Comparison of ENCODE assay signal across 28 cellular contexts in the genomic region with DNA sequence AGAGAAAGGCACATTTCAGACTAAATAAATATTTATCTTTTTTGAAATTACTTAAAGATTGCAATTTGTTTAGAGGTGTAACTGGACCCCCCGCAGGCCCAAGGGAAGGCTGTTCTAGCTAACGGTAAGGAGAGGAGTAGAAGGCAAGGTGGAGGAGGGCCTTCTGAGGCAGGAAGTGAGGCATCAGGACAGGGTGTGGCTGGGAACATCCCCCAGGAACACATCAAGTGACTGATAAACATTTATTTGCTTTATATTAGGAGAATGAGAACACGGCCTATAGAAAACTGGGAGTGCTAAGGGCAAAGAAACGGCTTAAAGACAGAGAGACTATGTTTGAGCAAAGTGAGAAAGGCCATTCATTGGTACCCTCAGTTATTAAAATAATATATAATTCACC. TPM values are rescaled to one million over a fixed set of nuclear protein-coding genes. Genes with fewer than 3 reads are reported as not detected.
DNase-seq lines count a peak whose midpoint lies in the region; ATAC-seq and TF ChIP-seq lines count a peak whose summit lies in the region.
"Had no signal": no experiment of that assay in that cellular context is flagged by ENCODE, and none has a peak within 500 bp of the region (broad histone marks: within the 10 kb centered on the region; RNA-seq: fewer than 3 reads in every experiment).

No MANE protein-coding gene starts in this region.

- POLR2A ChIA-PET in RWPE1 (lab: Yijun Ruan, JAX; ENCODE audit: low non-redundant PET) = no interaction called here

- no peak overlapping the region for H3K4me3 Mint-ChIP-seq in central memory CD8-positive, alpha-beta T cell
- peak overlapping the region; percentile 40 for H3K4me3 Mint-ChIP-seq in stimulated activated effector memory CD8-positive, alpha-beta T cell treated with anti-CD3 and anti-CD28 coated beads, Interleukin-12 subunit alpha, Interleukin-12 subunit beta, amount 100 ng/mL, for 72 hours
- H3K4me3 Mint-ChIP-seq in activated T-helper 2 cell treated with anti-CD3 and anti-CD28 coated beads, Interferon-gamma antibody, Interleukin-2, Interleukin-4, amounts not matched to agents 10 μg/mL and 5 μg/mL and 100 μg/mL, durations not matched to agents 14 hours and 24 hours and 36 hours (ENCODE audit: low read depth) = no peak overlapping the region
- H3K4me3 Mint-ChIP-seq: activated CD4-positive, alpha-beta memory T cell treated with anti-CD3 and anti-CD28 coated beads, Interleukin-2, amount 10 ng/mL, durations not matched to agents 7 days and 5 days; activated naive CD4-positive, alpha-beta T cell treated with anti-CD3 and anti-CD28 coated beads, Interleukin-2, amount 50 U/mL, for 24 hours; endodermal cell; stimulated activated naive CD8-positive, alpha-beta T cell treated with anti-CD3 and anti-CD28 coated beads, Interleukin-15, amount 100 ng/mL, for 72 hours; T-helper 2 cell treated with Interferon-gamma antibody and Interleukin-4, amounts not matched to agents 5 μg/mL and 100 μg/mL, for 36 hours; WTC11 had no signal

- no peaks in the 10 kb centered on the region for H3K9me3 Mint-ChIP-seq in central memory CD8-positive, alpha-beta T cell
- peaks cover 3% of the 10 kb centered on the region for H3K9me3 Mint-ChIP-seq in stimulated activated effector memory CD8-positive, alpha-beta T cell treated with anti-CD3 and anti-CD28 coated beads, Interleukin-12 subunit alpha, Interleukin-12 subunit beta, amount 100 ng/mL, for 72 hours
- H3K9me3 Mint-ChIP-seq in activated T-helper 2 cell treated with anti-CD3 and anti-CD28 coated beads, Interferon-gamma antibody, Interleukin-2, Interleukin-4, amounts not matched to agents 10 μg/mL and 5 μg/mL and 100 μg/mL, durations not matched to agents 14 hours and 24 hours and 36 hours = no peaks in the 10 kb centered on the region
- H3K9me3 Mint-ChIP-seq: activated CD4-positive, alpha-beta memory T cell treated with anti-CD3 and anti-CD28 coated beads, Interleukin-2, amount 10 ng/mL, durations not matched to agents 7 days and 5 days; activated naive CD4-positive, alpha-beta T cell treated with anti-CD3 and anti-CD28 coated beads, Interleukin-2, amount 50 U/mL, for 24 hours; endodermal cell; stimulated activated naive CD8-positive, alpha-beta T cell treated with anti-CD3 and anti-CD28 coated beads, Interleukin-15, amount 100 ng/mL, for 72 hours; T-helper 2 cell treated with Interferon-gamma antibody and Interleukin-4, amounts not matched to agents 5 μg/mL and 100 μg/mL, for 36 hours; WTC11 had no signal

- no peak for ATAC-seq in central memory CD8-positive, alpha-beta T cell (replicated peaks; ENCODE audit: extremely low read depth, poor library complexity, severe bottlenecking)
- no peak for ATAC-seq in stimulated activated effector memory CD8-positive, alpha-beta T cell treated with anti-CD3 and anti-CD28 coated beads, Interleukin-12 subunit alpha, Interleukin-12 subunit beta, amount 100 ng/mL, for 72 hours
- no peak for ATAC-seq in HG03025 (IDR thresholded peaks at IDR 0.05; ENCODE audit: low FRiP score, unreplicated experiment)
- ATAC-seq: heart right ventricle; left ventricle myocardium superior; stimulated activated naive CD8-positive, alpha-beta T cell treated with anti-CD3 and anti-CD28 coated beads, Interleukin-15, amount 100 ng/mL, for 72 hours; WTC11 had no signal

- DNase-seq in NCI-H748 (lab: John Stamatoyannopoulos, UW; ENCODE audit: unreplicated experiment) (peak; percentile 65), NCI-H748 treated with DMSO at 0.1 percent for 48 hours (lab: John Stamatoyannopoulos, UW) (no peak), RWPE1 (ENCODE audit: low spot score) (no peak), NCI-H446 (lab: John Stamatoyannopoulos, UW) (no peak)
- DNase-seq in central memory CD8-positive, alpha-beta T cell (ENCODE audit: low spot score in 2 of 2) = no peak
- DNase-seq in stimulated activated effector memory CD8-positive, alpha-beta T cell treated with anti-CD3 and anti-CD28 coated beads, Interleukin-12 subunit alpha, Interleukin-12 subunit beta, amount 100 ng/mL, for 72 hours (ENCODE audit: low spot score in 2 of 2) = no peak
- DNase-seq in activated T-helper 2 cell treated with anti-CD3 and anti-CD28 coated beads, Interferon-gamma antibody, Interleukin-2, Interleukin-4, amounts not matched to agents 10 μg/mL and 5 μg/mL and 100 μg/mL, durations not matched to agents 14 hours and 24 hours and 36 hours (ENCODE audit: low spot score) = no peak
- DNase-seq: 8988T; activated CD4-positive, alpha-beta memory T cell treated with anti-CD3 and anti-CD28 coated beads, Interleukin-2, amount 10 ng/mL, durations not matched to agents 7 days and 5 days; activated T-cell treated with anti-CD3 and anti-CD28 coated beads, Interleukin-2, amount 50 U/mL, for 48 hours; BE2C; endodermal cell; GF-D8; GM23248; heart right ventricle; IMR-90; left ventricle myocardium superior; MM.1S; NCI-H146; stimulated activated CD4-positive, alpha-beta T cell treated with anti-CD3 and anti-CD28 coated beads, Interleukin-4, amount 100 ng/mL, for 24 hours; stimulated activated naive CD8-positive, alpha-beta T cell treated with anti-CD3 and anti-CD28 coated beads, Interleukin-15, amount 100 ng/mL, for 72 hours; transverse colon had no signal

- H3K27me3 Mint-ChIP-seq in central memory CD8-positive, alpha-beta T cell = no peaks in the 10 kb centered on the region
- H3K27me3 Mint-ChIP-seq in activated T-helper 2 cell treated with anti-CD3 and anti-CD28 coated beads, Interferon-gamma antibody, Interleukin-2, Interleukin-4, amounts not matched to agents 10 μg/mL and 5 μg/mL and 100 μg/mL, durations not matched to agents 14 hours and 24 hours and 36 hours (ENCODE audit: low read depth) = no peaks in the 10 kb centered on the region
- H3K27me3 Mint-ChIP-seq: activated CD4-positive, alpha-beta memory T cell treated with anti-CD3 and anti-CD28 coated beads, Interleukin-2, amount 10 ng/mL, durations not matched to agents 7 days and 5 days; activated naive CD4-positive, alpha-beta T cell treated with anti-CD3 and anti-CD28 coated beads, Interleukin-2, amount 50 U/mL, for 24 hours; stimulated activated naive CD8-positive, alpha-beta T cell treated with anti-CD3 and anti-CD28 coated beads, Interleukin-15, amount 100 ng/mL, for 72 hours had no signal

- intact Hi-C loops in activated T-helper 2 cell treated with anti-CD3 and anti-CD28 coated beads, Interferon-gamma antibody, Interleukin-2, Interleukin-4, amounts not matched to agents 10 μg/mL and 5 μg/mL and 100 μg/mL, durations not matched to agents 14 hours and 24 hours and 36 hours (cut with micrococcal nuclease) = loop anchor here (10.0 kb wide), 1 partner anchor 321 kb away; no protein-coding TSS in a partner anchor

- no peak for TF ChIP-seq CTCF in RWPE1 (conservative IDR thresholded peaks at IDR 0.05; ENCODE audit: low read depth)

- peaks cover 78% of the 10 kb centered on the region for H3K4me1 Mint-ChIP-seq in central memory CD8-positive, alpha-beta T cell
- H3K4me1 Mint-ChIP-seq in stimulated activated effector memory CD8-positive, alpha-beta T cell treated with anti-CD3 and anti-CD28 coated beads, Interleukin-12 subunit alpha, Interleukin-12 subunit beta, amount 100 ng/mL, for 72 hours = peaks cover 84% of the 10 kb centered on the region
- H3K4me1 Mint-ChIP-seq in activated T-helper 2 cell treated with anti-CD3 and anti-CD28 coated beads, Interferon-gamma antibody, Interleukin-2, Interleukin-4, amounts not matched to agents 10 μg/mL and 5 μg/mL and 100 μg/mL, durations not matched to agents 14 hours and 24 hours and 36 hours (ENCODE audit: low read depth) = peaks cover 54% of the 10 kb centered on the region
- H3K4me1 Mint-ChIP-seq: endodermal cell had no signal

- H3K36me3 Mint-ChIP-seq in central memory CD8-positive, alpha-beta T cell (ENCODE audit: insufficient read depth) = peaks cover 9% of the 10 kb centered on the region
- no peaks in the 10 kb centered on the region for H3K36me3 Mint-ChIP-seq in stimulated activated effector memory CD8-positive, alpha-beta T cell treated with anti-CD3 and anti-CD28 coated beads, Interleukin-12 subunit alpha, Interleukin-12 subunit beta, amount 100 ng/mL, for 72 hours
- no peaks in the 10 kb centered on the region for H3K36me3 Mint-ChIP-seq in activated T-helper 2 cell treated with anti-CD3 and anti-CD28 coated beads, Interferon-gamma antibody, Interleukin-2, Interleukin-4, amounts not matched to agents 10 μg/mL and 5 μg/mL and 100 μg/mL, durations not matched to agents 14 hours and 24 hours and 36 hours (ENCODE audit: low read depth)
- H3K36me3 Mint-ChIP-seq: activated naive CD4-positive, alpha-beta T cell treated with anti-CD3 and anti-CD28 coated beads, Interleukin-2, amount 50 U/mL, for 24 hours; WTC11 had no signal

- peak overlapping the region; percentile 39; the same call in 1 of the 2 replicates for H3K27ac ChIP-seq in RWPE1
- H3K27ac ChIP-seq: GM23248, HL-60, neutrophil, transverse colon had no signal

- H3K27ac Mint-ChIP-seq in central memory CD8-positive, alpha-beta T cell (ENCODE audit: low read depth) = peak overlapping the region; percentile 45
- peak overlapping the region; percentile 66 for H3K27ac Mint-ChIP-seq in stimulated activated effector memory CD8-positive, alpha-beta T cell treated with anti-CD3 and anti-CD28 coated beads, Interleukin-12 subunit alpha, Interleukin-12 subunit beta, amount 100 ng/mL, for 72 hours
- H3K27ac Mint-ChIP-seq in activated T-helper 2 cell treated with anti-CD3 and anti-CD28 coated beads, Interferon-gamma antibody, Interleukin-2, Interleukin-4, amounts not matched to agents 10 μg/mL and 5 μg/mL and 100 μg/mL, durations not matched to agents 14 hours and 24 hours and 36 hours = no peak overlapping the region
- H3K27ac Mint-ChIP-seq: activated naive CD4-positive, alpha-beta T cell treated with anti-CD3 and anti-CD28 coated beads, Interleukin-2, amount 50 U/mL, for 24 hours; endodermal cell; WTC11 had no signal

- CTCF ChIA-PET in RWPE1 (lab: Yijun Ruan, JAX) = interaction anchor here (0.6 kb wide), 1 partner anchor 508 kb away, joined by 6 read pairs; no protein-coding TSS in a partner anchor

RNA-seq across cellular contexts. Expression of a gene that starts 23.2 kb away (rescaled TPM):
- 33.7 and 34.2 TPM in 2 replicates for total RNA-seq in activated T-helper 2 cell treated with anti-CD3 and anti-CD28 coated beads, Interferon-gamma antibody, Interleukin-2, Interleukin-4, amounts not matched to agents 10 μg/mL and 5 μg/mL and 100 μg/mL, durations not matched to agents 14 hours and 24 hours and 36 hours
